1 cellular context compared by ENCODE assay signal in genomic region chr7:54426406-54426805, GRCh38.
TF ChIP-seq lines count a peak whose summit lies in the region.

No MANE protein-coding gene starts in this region.

TF ChIP-seq in GM23338, 12 proteins besides CTCF, POLR2A, EP300 and RAD21 (continued from another document):
- TF ChIP-seq, protein P1, sequence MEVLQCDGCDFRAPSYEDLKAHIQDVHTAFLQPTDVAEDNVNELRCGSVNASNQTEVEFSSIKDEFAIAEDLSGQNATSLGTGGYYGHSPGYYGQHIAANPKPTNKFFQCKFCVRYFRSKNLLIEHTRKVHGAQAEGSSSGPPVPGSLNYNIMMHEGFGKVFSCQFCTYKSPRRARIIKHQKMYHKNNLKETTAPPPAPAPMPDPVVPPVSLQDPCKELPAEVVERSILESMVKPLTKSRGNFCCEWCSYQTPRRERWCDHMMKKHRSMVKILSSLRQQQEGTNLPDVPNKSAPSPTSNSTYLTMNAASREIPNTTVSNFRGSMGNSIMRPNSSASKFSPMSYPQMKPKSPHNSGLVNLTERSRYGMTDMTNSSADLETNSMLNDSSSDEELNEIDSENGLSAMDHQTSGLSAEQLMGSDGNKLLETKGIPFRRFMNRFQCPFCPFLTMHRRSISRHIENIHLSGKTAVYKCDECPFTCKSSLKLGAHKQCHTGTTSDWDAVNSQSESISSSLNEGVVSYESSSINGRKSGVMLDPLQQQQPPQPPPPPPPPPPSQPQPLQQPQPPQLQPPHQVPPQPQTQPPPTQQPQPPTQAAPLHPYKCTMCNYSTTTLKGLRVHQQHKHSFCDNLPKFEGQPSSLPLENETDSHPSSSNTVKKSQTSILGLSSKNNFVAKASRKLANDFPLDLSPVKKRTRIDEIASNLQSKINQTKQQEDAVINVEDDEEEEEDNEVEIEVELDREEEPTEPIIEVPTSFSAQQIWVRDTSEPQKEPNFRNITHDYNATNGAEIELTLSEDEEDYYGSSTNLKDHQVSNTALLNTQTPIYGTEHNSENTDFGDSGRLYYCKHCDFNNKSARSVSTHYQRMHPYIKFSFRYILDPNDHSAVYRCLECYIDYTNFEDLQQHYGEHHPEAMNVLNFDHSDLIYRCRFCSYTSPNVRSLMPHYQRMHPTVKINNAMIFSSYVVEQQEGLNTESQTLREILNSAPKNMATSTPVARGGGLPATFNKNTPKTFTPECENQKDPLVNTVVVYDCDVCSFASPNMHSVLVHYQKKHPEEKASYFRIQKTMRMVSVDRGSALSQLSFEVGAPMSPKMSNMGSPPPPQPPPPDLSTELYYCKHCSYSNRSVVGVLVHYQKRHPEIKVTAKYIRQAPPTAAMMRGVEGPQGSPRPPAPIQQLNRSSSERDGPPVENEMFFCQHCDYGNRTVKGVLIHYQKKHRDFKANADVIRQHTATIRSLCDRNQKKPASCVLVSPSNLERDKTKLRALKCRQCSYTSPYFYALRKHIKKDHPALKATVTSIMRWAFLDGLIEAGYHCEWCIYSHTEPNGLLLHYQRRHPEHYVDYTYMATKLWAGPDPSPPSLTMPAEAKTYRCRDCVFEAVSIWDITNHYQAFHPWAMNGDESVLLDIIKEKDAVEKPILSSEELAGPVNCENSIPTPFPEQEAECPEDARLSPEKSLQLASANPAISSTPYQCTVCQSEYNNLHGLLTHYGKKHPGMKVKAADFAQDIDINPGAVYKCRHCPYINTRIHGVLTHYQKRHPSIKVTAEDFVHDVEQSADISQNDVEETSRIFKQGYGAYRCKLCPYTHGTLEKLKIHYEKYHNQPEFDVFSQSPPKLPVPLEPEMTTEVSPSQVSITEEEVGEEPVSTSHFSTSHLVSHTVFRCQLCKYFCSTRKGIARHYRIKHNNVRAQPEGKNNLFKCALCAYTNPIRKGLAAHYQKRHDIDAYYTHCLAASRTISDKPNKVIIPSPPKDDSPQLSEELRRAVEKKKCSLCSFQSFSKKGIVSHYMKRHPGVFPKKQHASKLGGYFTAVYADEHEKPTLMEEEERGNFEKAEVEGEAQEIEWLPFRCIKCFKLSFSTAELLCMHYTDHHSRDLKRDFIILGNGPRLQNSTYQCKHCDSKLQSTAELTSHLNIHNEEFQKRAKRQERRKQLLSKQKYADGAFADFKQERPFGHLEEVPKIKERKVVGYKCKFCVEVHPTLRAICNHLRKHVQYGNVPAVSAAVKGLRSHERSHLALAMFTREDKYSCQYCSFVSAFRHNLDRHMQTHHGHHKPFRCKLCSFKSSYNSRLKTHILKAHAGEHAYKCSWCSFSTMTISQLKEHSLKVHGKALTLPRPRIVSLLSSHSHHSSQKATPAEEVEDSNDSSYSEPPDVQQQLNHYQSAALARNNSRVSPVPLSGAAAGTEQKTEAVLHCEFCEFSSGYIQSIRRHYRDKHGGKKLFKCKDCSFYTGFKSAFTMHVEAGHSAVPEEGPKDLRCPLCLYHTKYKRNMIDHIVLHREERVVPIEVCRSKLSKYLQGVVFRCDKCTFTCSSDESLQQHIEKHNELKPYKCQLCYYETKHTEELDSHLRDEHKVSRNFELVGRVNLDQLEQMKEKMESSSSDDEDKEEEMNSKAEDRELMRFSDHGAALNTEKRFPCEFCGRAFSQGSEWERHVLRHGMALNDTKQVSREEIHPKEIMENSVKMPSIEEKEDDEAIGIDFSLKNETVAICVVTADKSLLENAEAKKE (CRISPR knock-in tag; IDR thresholded peaks at IDR 0.05): no peak
- no peak for TF ChIP-seq NANOG (IDR thresholded peaks at IDR 0.05; ENCODE audit: borderline replicate concordance)
- TF ChIP-seq EZH2phosphoT487 (IDR thresholded peaks at IDR 0.05; ENCODE audit: unreplicated experiment): no peak
- TF ChIP-seq CREB1 (CRISPR knock-in tag; IDR thresholded peaks at IDR 0.05; ENCODE audit: low read depth): no peak
- no peak for TF ChIP-seq ETS1 (IDR thresholded peaks at IDR 0.05)
- TF ChIP-seq ZNF114 (CRISPR knock-in tag; IDR thresholded peaks at IDR 0.05): no peak
